ENCODE assay signal across 8 cellular contexts in the genomic region with DNA sequence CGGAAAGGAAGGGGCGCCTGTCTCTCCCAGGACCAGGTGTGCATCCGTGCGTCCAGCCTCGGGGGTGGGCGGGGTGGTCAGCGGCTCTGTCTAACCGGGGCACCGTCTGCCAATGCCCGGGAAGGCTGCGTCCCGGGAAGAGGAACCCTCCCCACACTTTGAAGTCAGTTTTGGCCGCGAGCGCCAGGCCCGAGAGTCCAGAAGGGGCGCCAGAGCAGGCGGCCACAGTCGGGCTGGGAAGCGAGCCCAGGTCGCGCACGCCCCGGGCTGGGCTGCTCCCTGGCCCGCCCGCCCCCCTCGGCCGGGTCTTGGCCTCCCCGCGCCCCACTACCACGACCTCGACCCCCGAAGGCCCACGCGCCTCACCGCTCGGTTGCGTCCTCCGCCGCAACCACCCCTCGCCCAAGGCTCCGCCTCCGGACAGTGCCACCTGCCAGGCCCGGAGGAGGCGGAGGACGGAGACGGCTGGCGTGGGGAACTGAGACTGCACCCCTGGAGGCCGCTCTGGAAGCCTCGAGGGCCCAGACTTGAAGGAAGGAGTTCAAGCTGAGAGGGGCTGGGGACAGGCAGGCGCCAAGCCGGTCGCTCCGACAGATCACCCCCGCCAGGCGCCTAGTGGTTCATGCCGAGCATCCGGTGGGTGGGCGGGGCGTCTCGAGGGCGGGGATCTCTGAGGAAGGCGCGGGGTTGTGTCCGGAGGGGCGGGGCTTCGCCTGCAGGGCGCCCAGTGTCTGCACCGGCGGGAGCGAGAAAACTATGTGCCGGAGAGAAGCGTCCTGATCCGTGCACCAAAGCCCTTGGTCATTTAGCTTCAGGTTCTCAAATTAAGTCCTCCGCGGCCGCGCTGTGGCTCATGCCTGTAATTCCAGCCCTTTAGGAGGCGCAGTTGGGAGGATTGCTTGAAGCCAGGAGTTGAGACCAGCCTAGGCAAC. TPM values are rescaled to one million over a fixed set of nuclear protein-coding genes. Genes with fewer than 3 reads are reported as not detected.
DNase-seq lines count a peak whose midpoint lies in the region; ATAC-seq and TF ChIP-seq lines count a peak whose summit lies in the region.

A gene (minus strand): TSS at position 404 of the 932 bp plus-strand sequence. CDS start 1,093 bp downstream, outside the sequence.

- H3K9ac ChIP-seq in OCI-LY3 (ENCODE audit: low read length) = peak within 1 kb of the TSS; percentile 95

- H3K9me3 ChIP-seq in OCI-LY3 (ENCODE audit: insufficient read depth, low read length) (no peaks in the 10 kb centered on the region), mononuclear cell (ENCODE audit: low read depth, low read length) (no peaks in the 10 kb centered on the region)

- peak; percentile 68 for ATAC-seq in GM21515 (IDR thresholded peaks at IDR 0.05; ENCODE audit: unreplicated experiment)

- peak within 1 kb of the TSS; percentile 95 for H3K4me3 ChIP-seq in OCI-LY3 (ENCODE audit: low read length)
- H3K4me3 ChIP-seq in mononuclear cell (ENCODE audit: low read length) = peak within 1 kb of the TSS; percentile 62

- peaks cover 38% of the 10 kb centered on the region for H3K79me2 ChIP-seq in OCI-LY3 (ENCODE audit: low read length)

- H3K4me1 ChIP-seq in OCI-LY3 (ENCODE audit: low read length) (peaks cover 18% of the 10 kb centered on the region), mononuclear cell (ENCODE audit: insufficient read depth, low read length) (peaks cover 59% of the 10 kb centered on the region)

- H4K20me1 ChIP-seq in OCI-LY3 (ENCODE audit: insufficient read depth, low read length) = no peaks in the 10 kb centered on the region

- H2AFZ ChIP-seq in OCI-LY3 (ENCODE audit: low read depth, low read length) = peak within 1 kb of the TSS; percentile 96

- peak; percentile 32; the same call in 1 of the 2 replicates for TF ChIP-seq CTCF in OCI-LY3 (IDR thresholded peaks at IDR 0.05; ENCODE audit: low read depth, low read length)

- H3K27ac ChIP-seq in OCI-LY3 (ENCODE audit: low read length) = peak within 1 kb of the TSS; percentile 94

- peak; percentile 89 for DNase-seq in DMS 273 treated with DMSO at 0.1 percent for 48 hours (lab: John Stamatoyannopoulos, UW)
- DNase-seq in HuH-7.5 (ENCODE audit: low spot score) = peak; percentile 99
- peak; percentile 96 for DNase-seq in activated T-cell treated with anti-CD3 and anti-CD28 coated beads for 1 hour (ENCODE audit: low read depth)
- peak; percentile 96 for DNase-seq in epidermal melanocyte (ENCODE audit: insufficient read length, low spot score)
- peak; percentile 91 to 97 for DNase-seq in stimulated activated CD8-positive, alpha-beta memory T cell treated with anti-CD3 and anti-CD28 coated beads, Interleukin-4, amount 100 ng/mL, for 1 hour (ENCODE audit: low read depth in 2 of 2, low spot score in 1 of 2)

- H3K36me3 ChIP-seq in OCI-LY3 (replicated peaks; ENCODE audit: low read depth, low read length) = no peaks in the 10 kb centered on the region

- peak within 1 kb of the TSS; percentile 97 for H3K4me2 ChIP-seq in OCI-LY3 (ENCODE audit: low read length)

- no peaks in the 10 kb centered on the region for H3K27me3 ChIP-seq in OCI-LY3 (ENCODE audit: low read depth, low read length)
- H3K27me3 ChIP-seq in mononuclear cell (ENCODE audit: insufficient read depth, low read length) = no peaks in the 10 kb centered on the region

RNA-seq across cellular contexts. Expression of the gene that starts here (rescaled TPM):
- 7.7 TPM for total RNA-seq in mononuclear cell

Comparison
In these comparisons a context has a peak if more than half of its experiments do, and no peak if none do; other contexts are left out.
1. Peak in every context shown above with its lines: DNase-seq, ATAC-seq, H3K4me3 ChIP-seq and H3K27ac ChIP-seq.